In genomic region chr17:49996495-49997255, GRCh38 we compare ENCODE assay signal across 1 cellular context.
TF ChIP-seq lines count a peak whose summit lies in the region.

No MANE protein-coding gene starts in this region.

TF ChIP-seq in H1, 55 proteins besides CTCF, POLR2A, EP300 and RAD21 (continued from another document):
- no peak for TF ChIP-seq NRF1 (IDR thresholded peaks at IDR 0.05; ENCODE audit: low read depth, low read length)
- peak; percentile 59; the same call in 1 of the 2 replicates for TF ChIP-seq MAX (IDR thresholded peaks at IDR 0.05)
- no peak for TF ChIP-seq TCF12 (IDR thresholded peaks at IDR 0.05; ENCODE audit: low read depth, low read length)
- peak; percentile 32 for TF ChIP-seq ASH2L (IDR thresholded peaks at IDR 0.05; ENCODE audit: low read length)
